In genomic region chr1:170530972-170531757, GRCh38 we compare ENCODE assay signal across 8 cellular contexts. TPM values are rescaled to one million over a fixed set of nuclear protein-coding genes. Genes with fewer than 3 reads are reported as not detected.
DNase-seq lines count a peak whose midpoint lies in the region; ATAC-seq and TF ChIP-seq lines count a peak whose summit lies in the region.

No MANE protein-coding gene starts in this region.

- no peak overlapping the region for H2AK5ac ChIP-seq in neuronal stem cell (ENCODE audit: low read depth, low read length)

- peak overlapping the region; percentile 44 for H3K18ac ChIP-seq in neuronal stem cell (ENCODE audit: low read length)

- no peak overlapping the region for H3K4ac ChIP-seq in neuronal stem cell (ENCODE audit: low read length)

- WGBS in neuronal stem cell (ENCODE audit: extremely low coverage in 2 of 2, insufficient read length in 2 of 2, insufficient replicate concordance in 1 of 2), 2 donors: no CpG with 5 or more reads among the region's 29 CpGs

- no peak for ATAC-seq in GM18868 (IDR thresholded peaks at IDR 0.05; ENCODE audit: unreplicated experiment)

- no peak overlapping the region for H2BK120ac ChIP-seq in neuronal stem cell (ENCODE audit: low read depth, low read length)

- peak overlapping the region; percentile 50 for H3K4me2 ChIP-seq in neuronal stem cell (ENCODE audit: insufficient read depth, low read length, poor library complexity, severe bottlenecking)

- H3K27me3 ChIP-seq in endocrine pancreas (ENCODE audit: control insufficient read depth, insufficient read depth, low read length) (no peaks in the 10 kb centered on the region), neuronal stem cell (ENCODE audit: control insufficient read depth in 3 of 3, insufficient read depth in 3 of 3, low read depth in 1 of 3, low read length in 3 of 3) (peaks cover 0 to 3% (median 0%) of the 10 kb centered on the region in 3 experiments)

- H3K23ac ChIP-seq in neuronal stem cell (ENCODE audit: low read depth, low read length, poor library complexity): no peak overlapping the region

- no peaks in the 10 kb centered on the region for H3K79me1 ChIP-seq in neuronal stem cell (ENCODE audit: low read depth, low read length)

- H3K9me3 ChIP-seq in endocrine pancreas (ENCODE audit: control insufficient read depth, low read length) (no peaks in the 10 kb centered on the region), neuronal stem cell (replicated peaks in 1 of 2; ENCODE audit: control insufficient read depth in 2 of 2, insufficient read depth in 1 of 2, low read depth in 1 of 2, low read length in 2 of 2) (peaks cover 0 to 6% of the 10 kb centered on the region in 2 donors)

- DNase-seq in DMS 273 (lab: John Stamatoyannopoulos, UW; ENCODE audit: unreplicated experiment) (peak; percentile 5), DMS 273 treated with DMSO at 0.1 percent for 48 hours (lab: John Stamatoyannopoulos, UW) (no peak), LNCaP clone FGC (ENCODE audit: low read depth) (no peak), neuronal stem cell (ENCODE audit: low spot score) (no peak), mesenteric fat pad (ENCODE audit: low spot score) (no peak)
- no peak for DNase-seq in activated effector memory CD4-positive, alpha-beta T cell treated with Interleukin-2 at 50 U/mL for 16 hours

- H3K4me1 ChIP-seq in endocrine pancreas (ENCODE audit: control insufficient read depth, insufficient read depth, low read length) (peaks cover 7% of the 10 kb centered on the region), neuronal stem cell (ENCODE audit: control insufficient read depth in 2 of 2, insufficient read depth in 1 of 2, low read depth in 1 of 2, low read length in 2 of 2) (peaks cover 2 to 4% of the 10 kb centered on the region in 2 donors)

- H3K14ac ChIP-seq in neuronal stem cell (ENCODE audit: low read length): no peak overlapping the region

- H2BK12ac ChIP-seq in neuronal stem cell (ENCODE audit: low read length): no peak overlapping the region

- H4K91ac ChIP-seq in neuronal stem cell (ENCODE audit: low read depth, low read length, poor library complexity): no peak overlapping the region

- H3K36me3 ChIP-seq in endocrine pancreas (ENCODE audit: control insufficient read depth, insufficient read depth, low read length) (no peaks in the 10 kb centered on the region), neuronal stem cell (replicated peaks in 1 of 2; ENCODE audit: control insufficient read depth in 2 of 2, insufficient read depth in 2 of 2, low read length in 2 of 2) (peaks cover 0 to 10% of the 10 kb centered on the region in 2 donors)

- H2AFZ ChIP-seq in neuronal stem cell (ENCODE audit: low read length): peak overlapping the region; percentile 97

- H3K4me3 ChIP-seq in LNCaP clone FGC (ENCODE audit: low read depth, low read length) (peak overlapping the region; percentile 89), endocrine pancreas (ENCODE audit: control insufficient read depth, insufficient read depth, low read length) (peak overlapping the region; percentile 93), neuronal stem cell (ENCODE audit: low read length in 2 of 2) (peak overlapping the region; percentile 83 to 89)

- H3K9ac ChIP-seq in endocrine pancreas (ENCODE audit: control insufficient read depth, insufficient read depth, low read length) (peak overlapping the region; percentile 92), neuronal stem cell (ENCODE audit: low read depth, low read length, poor library complexity) (no peak overlapping the region)

- H2BK15ac ChIP-seq in neuronal stem cell (ENCODE audit: low read length): no peak overlapping the region

- H3K27ac ChIP-seq in neuronal stem cell (replicated peaks; ENCODE audit: low read length): peak overlapping the region; percentile 66

- no peak overlapping the region for H2BK5ac ChIP-seq in neuronal stem cell (ENCODE audit: low read length)

- TF ChIP-seq CTCF in LNCaP clone FGC (IDR thresholded peaks at IDR 0.05; ENCODE audit: control insufficient read depth, extremely low read depth, insufficient read depth): no peak

- no peak overlapping the region for H4K8ac ChIP-seq in neuronal stem cell (ENCODE audit: low read depth, low read length)

RNA-seq across cellular contexts. Expression of gene GORAB, which starts 0.8 kb away (rescaled TPM):
- polyA plus RNA-seq in neuronal stem cell (2013, experiment 1 of 2): 9.8 TPM
- 10.5 TPM for polyA plus RNA-seq in neuronal stem cell (2013, experiment 2 of 2)
- total RNA-seq in mesenteric fat pad: 8.9 TPM
